16 cellular contexts compared by ENCODE assay signal in genomic region chr14:57559561-57559960, GRCh38.
A peak's percentile ranks its signal among the peaks of the same experiment; 100 is the strongest.
DNase-seq lines count a peak whose midpoint lies in the region; ATAC-seq and TF ChIP-seq lines count a peak whose summit lies in the region.
"Had no signal": no experiment of that assay in that cellular context is flagged by ENCODE, and none has a peak within 500 bp of the region (broad histone marks: within the 10 kb centered on the region; RNA-seq: fewer than 3 reads in every experiment).

No MANE protein-coding gene starts in this region.

- H3K4me3 Mint-ChIP-seq in endodermal cell (no peak overlapping the region), nephron progenitor cell (no peak overlapping the region)
- H3K4me3 Mint-ChIP-seq in activated naive CD4-positive, alpha-beta T cell treated with anti-CD3 and anti-CD28 coated beads, Interleukin-2, amount 10 ng/mL, durations not matched to agents 7 days and 5 days, result no peak overlapping the region
- H3K4me3 Mint-ChIP-seq in naive thymus-derived CD8-positive, alpha-beta T cell, result no peak overlapping the region
- H3K4me3 Mint-ChIP-seq: IgD-negative memory B cell had no signal

- no peaks in the 10 kb centered on the region for H3K4me1 Mint-ChIP-seq in endodermal cell
- peaks cover 13% of the 10 kb centered on the region for H3K4me1 Mint-ChIP-seq in nephron progenitor cell
- no peaks in the 10 kb centered on the region for H3K4me1 Mint-ChIP-seq in activated naive CD4-positive, alpha-beta T cell treated with anti-CD3 and anti-CD28 coated beads, Interleukin-2, amount 10 ng/mL, durations not matched to agents 7 days and 5 days
- H3K4me1 Mint-ChIP-seq in naive thymus-derived CD8-positive, alpha-beta T cell, result no peaks in the 10 kb centered on the region
- H3K4me1 Mint-ChIP-seq: IgD-negative memory B cell had no signal

- H3K4me1 ChIP-seq in endodermal cell (ENCODE audit: control insufficient read depth, insufficient read depth, low read length), result no peaks in the 10 kb centered on the region
- H3K4me1 ChIP-seq: A549, Caco-2, SJCRH30 had no signal

- H3K27ac ChIP-seq in endodermal cell (ENCODE audit: low read depth, low read length), result peak overlapping the region; percentile 76
- H3K27ac ChIP-seq in coronary artery, result no peak overlapping the region
- H3K27ac ChIP-seq: A549, RWPE1, SJCRH30 had no signal

- CTCF ChIA-PET in activated naive CD4-positive, alpha-beta T cell treated with anti-CD3 and anti-CD28 coated beads, Interleukin-2, amount 10 ng/mL, durations not matched to agents 7 days and 5 days (lab: Charles Lee), result no interaction called here

- POLR2A ChIA-PET in naive thymus-derived CD8-positive, alpha-beta T cell (lab: Charles Lee), result no interaction called here

- H3K27ac Mint-ChIP-seq in endodermal cell (no peak overlapping the region), nephron progenitor cell (peak overlapping the region; percentile 37)
- H3K27ac Mint-ChIP-seq in activated naive CD4-positive, alpha-beta T cell treated with anti-CD3 and anti-CD28 coated beads, Interleukin-2, amount 10 ng/mL, durations not matched to agents 7 days and 5 days, result no peak overlapping the region
- H3K27ac Mint-ChIP-seq in naive thymus-derived CD8-positive, alpha-beta T cell, result no peak overlapping the region
- H3K27ac Mint-ChIP-seq: IgD-negative memory B cell had no signal

- in situ Hi-C loops in ACHN (cut with HindIII; ENCODE audit: low pct_ligation_motif_present, low pct_unique_long_range_greater_than_20kb, low sequenced_read_pairs), result no loop called here

- no peaks in the 10 kb centered on the region for H3K36me3 ChIP-seq in endodermal cell (ENCODE audit: control insufficient read depth, insufficient read depth, low read length)
- H3K36me3 ChIP-seq: SJCRH30 had no signal

- peak; percentile 32 for DNase-seq in ACHN
- peak; percentile 29 to 80 for DNase-seq in NCI-H526 (lab: John Stamatoyannopoulos, UW)
- DNase-seq in endodermal cell, result no peak
- peak; percentile 7 for DNase-seq in nephron progenitor cell
- DNase-seq in RPMI8226, result no peak
- DNase-seq in coronary artery (ENCODE audit: low spot score), result no peak
- no peak for DNase-seq in activated naive CD4-positive, alpha-beta T cell treated with anti-CD3 and anti-CD28 coated beads, Interleukin-2, amount 10 ng/mL, durations not matched to agents 7 days and 5 days
- no peak for DNase-seq in naive thymus-derived CD8-positive, alpha-beta T cell
- DNase-seq: Caco-2, NCI-H1436 treated with DMSO at 0.1 percent for 48 hours, NCI-H2107, SJCRH30 had no signal

- H3K9ac ChIP-seq in endodermal cell (ENCODE audit: extremely low read depth, low read length, poor library complexity, severe bottlenecking), result no peak overlapping the region

- no peak for ATAC-seq in naive thymus-derived CD8-positive, alpha-beta T cell
- ATAC-seq: A549, HCT116 had no signal

- H3K27me3 Mint-ChIP-seq in endodermal cell (ENCODE audit: insufficient read depth) (peaks cover 2% of the 10 kb centered on the region), nephron progenitor cell (ENCODE audit: low read depth, poor library complexity) (peaks cover 2% of the 10 kb centered on the region)
- H3K27me3 Mint-ChIP-seq in activated naive CD4-positive, alpha-beta T cell treated with anti-CD3 and anti-CD28 coated beads, Interleukin-2, amount 10 ng/mL, durations not matched to agents 7 days and 5 days, result no peaks in the 10 kb centered on the region
- H3K27me3 Mint-ChIP-seq in naive thymus-derived CD8-positive, alpha-beta T cell, result peaks cover 0 to 1% (median 0%) of the 10 kb centered on the region in 5 donors

- WGBS in endodermal cell (ENCODE audit: insufficient coverage in 1 of 2, insufficient read length in 1 of 2), 2 experiments, result 77 to 84% methylated on average over 4 to 5 of the region's 5 CpGs

- H3K4me3 ChIP-seq in endodermal cell (ENCODE audit: low read length), result no peak overlapping the region
- H3K4me3 ChIP-seq in coronary artery, result no peak overlapping the region
- H3K4me3 ChIP-seq: A549, SJCRH30 had no signal

- peaks cover 19% of the 10 kb centered on the region for H3K27me3 ChIP-seq in endodermal cell (ENCODE audit: control insufficient read depth, insufficient read depth, low read length, poor library complexity, severe bottlenecking)
- H3K27me3 ChIP-seq: SJCRH30 had no signal

- H3K9me3 Mint-ChIP-seq in endodermal cell (no peaks in the 10 kb centered on the region), nephron progenitor cell (peaks cover 4% of the 10 kb centered on the region)
- H3K9me3 Mint-ChIP-seq in activated naive CD4-positive, alpha-beta T cell treated with anti-CD3 and anti-CD28 coated beads, Interleukin-2, amount 10 ng/mL, durations not matched to agents 7 days and 5 days, result peaks cover 2% of the 10 kb centered on the region
- peaks cover 0 to 15% (median 7%) of the 10 kb centered on the region in 9 donors for H3K9me3 Mint-ChIP-seq in naive thymus-derived CD8-positive, alpha-beta T cell

- TF ChIP-seq CTCF in endodermal cell (conservative IDR thresholded peaks at IDR 0.05), result no peak
- no peak for TF ChIP-seq CTCF in nephron progenitor cell (IDR thresholded peaks at IDR 0.05)
- no peak for TF ChIP-seq CTCF in coronary artery (IDR thresholded peaks at IDR 0.05)

- H3K36me3 Mint-ChIP-seq in endodermal cell (ENCODE audit: low read depth) (no peaks in the 10 kb centered on the region), nephron progenitor cell (ENCODE audit: low read depth) (peaks cover 4% of the 10 kb centered on the region)
- no peaks in the 10 kb centered on the region for H3K36me3 Mint-ChIP-seq in activated naive CD4-positive, alpha-beta T cell treated with anti-CD3 and anti-CD28 coated beads, Interleukin-2, amount 10 ng/mL, durations not matched to agents 7 days and 5 days
- peaks cover 0 to 10% (median 0%) of the 10 kb centered on the region in 3 donors for H3K36me3 Mint-ChIP-seq in naive thymus-derived CD8-positive, alpha-beta T cell
- H3K36me3 Mint-ChIP-seq: IgD-negative memory B cell had no signal

- no peaks in the 10 kb centered on the region for H3K9me3 ChIP-seq in endodermal cell (ENCODE audit: control insufficient read depth, low read length)
- H3K9me3 ChIP-seq: A549, Caco-2, SJCRH30 had no signal

Comparison
In these comparisons a context has a peak if more than half of its experiments do, and no peak if none do; other contexts are left out.
1. DNase-seq: peak in ACHN (single experiment), NCI-H526 (2 of 2) and nephron progenitor cell (single experiment); none in endodermal cell (single experiment), RPMI8226 (single experiment), coronary artery (single experiment), activated naive CD4-positive, alpha-beta T cell treated with anti-CD3 and anti-CD28 coated beads, Interleukin-2, amount 10 ng/mL, durations not matched to agents 7 days and 5 days (single experiment) and naive thymus-derived CD8-positive, alpha-beta T cell (0 of 10).